In genomic region chr12:8636581-8636980, GRCh38 we compare ENCODE assay signal across 20 cellular contexts. TPM values are rescaled to one million over a fixed set of nuclear protein-coding genes. Genes with fewer than 3 reads are reported as not detected.
"Had no signal": no experiment of that assay in that cellular context is flagged by ENCODE, and none has a peak within 500 bp of the region (broad histone marks: within the 10 kb centered on the region; RNA-seq: fewer than 3 reads in every experiment).

No MANE protein-coding gene starts in this region.

- H3K27me3 ChIP-seq: brain microvascular endothelial cell, transverse colon had no signal

- H3K4me3 Mint-ChIP-seq: activated B cell treated with CpG ODN at 0.5 μM for 24 hours; activated CD4-positive, alpha-beta T cell treated with anti-CD3 and anti-CD28 coated beads, Interleukin-2, amount 10 ng/mL, durations not matched to agents 24 days and 14 days; activated naive CD8-positive, alpha-beta T cell treated with anti-CD3 and anti-CD28 coated beads, Interleukin-2, amount 10 ng/mL, durations not matched to agents 7 days and 5 days; naive thymus-derived CD8-positive, alpha-beta T cell had no signal

- H3K4me1 ChIP-seq: transverse colon had no signal

- ATAC-seq: mucosa of descending colon; naive thymus-derived CD8-positive, alpha-beta T cell had no signal

- H3K27me3 Mint-ChIP-seq: activated B cell treated with CpG ODN at 0.5 μM for 24 hours; activated naive CD8-positive, alpha-beta T cell treated with anti-CD3 and anti-CD28 coated beads, Interleukin-2, amount 10 ng/mL, durations not matched to agents 7 days and 5 days; naive thymus-derived CD8-positive, alpha-beta T cell had no signal

- H3K27ac Mint-ChIP-seq: activated B cell treated with CpG ODN at 0.5 μM for 24 hours; activated CD4-positive, alpha-beta T cell treated with anti-CD3 and anti-CD28 coated beads, Interleukin-2, amount 10 ng/mL, durations not matched to agents 24 days and 14 days; activated naive CD8-positive, alpha-beta T cell treated with anti-CD3 and anti-CD28 coated beads, Interleukin-2, amount 10 ng/mL, durations not matched to agents 7 days and 5 days had no signal

- H3K36me3 Mint-ChIP-seq: activated naive CD8-positive, alpha-beta T cell treated with anti-CD3 and anti-CD28 coated beads, Interleukin-2, amount 10 ng/mL, durations not matched to agents 7 days and 5 days; naive thymus-derived CD8-positive, alpha-beta T cell had no signal

- H3K36me3 ChIP-seq: brain microvascular endothelial cell, transverse colon had no signal

- H3K9me3 ChIP-seq: mucosa of descending colon, transverse colon had no signal

- H3K4me1 Mint-ChIP-seq: activated CD4-positive, alpha-beta T cell treated with anti-CD3 and anti-CD28 coated beads, Interleukin-2, amount 10 ng/mL, durations not matched to agents 24 days and 14 days; activated naive CD8-positive, alpha-beta T cell treated with anti-CD3 and anti-CD28 coated beads, Interleukin-2, amount 10 ng/mL, durations not matched to agents 7 days and 5 days; naive thymus-derived CD8-positive, alpha-beta T cell had no signal

- H3K27ac ChIP-seq: brain microvascular endothelial cell, skin epidermis, transverse colon had no signal

- H3K9me3 Mint-ChIP-seq: activated CD4-positive, alpha-beta T cell treated with anti-CD3 and anti-CD28 coated beads, Interleukin-2, amount 10 ng/mL, durations not matched to agents 24 days and 14 days had no signal

- H3K4me3 ChIP-seq: mucosa of descending colon, skin epidermis, transverse colon had no signal

- DNase-seq: activated B cell treated with CpG ODN at 0.5 μM for 24 hours; activated CD4-positive, alpha-beta T cell treated with anti-CD3 and anti-CD28 coated beads, Interleukin-2, amount 10 ng/mL, durations not matched to agents 24 days and 14 days; activated naive CD4-positive, alpha-beta T cell; activated naive CD8-positive, alpha-beta T cell treated with anti-CD3 and anti-CD28 coated beads, Interleukin-2, amount 10 ng/mL, durations not matched to agents 7 days and 5 days; anterior cingulate cortex; brain microvascular endothelial cell; cortex of kidney; effector CD4-positive, alpha-beta T cell; foreskin melanocyte; head of caudate nucleus; mammary epithelial cell; mucosa of descending colon; naive thymus-derived CD8-positive, alpha-beta T cell; stimulated activated CD4-positive, alpha-beta T cell treated with anti-CD3 and anti-CD28 coated beads, Interleukin-4, amount 100 ng/mL, for 24 hours; stimulated activated naive CD4-positive, alpha-beta T cell treated with Interleukin-2 at 50 U/mL for 16 hours; substantia nigra; T-helper 2 cell; transverse colon had no signal

RNA-seq across cellular contexts. Expression of gene AICDA, which starts 23.9 kb away (rescaled TPM):
- total RNA-seq: activated CD4-positive, alpha-beta T cell treated with anti-CD3 and anti-CD28 coated beads, Interleukin-2, amount 10 ng/mL, durations not matched to agents 24 days and 14 days; activated CD8-positive, alpha-beta memory T cell treated with anti-CD3 and anti-CD28 coated beads for 36 hours; activated naive CD8-positive, alpha-beta T cell treated with anti-CD3 and anti-CD28 coated beads, Interleukin-2, amount 10 ng/mL, durations not matched to agents 7 days and 5 days; mammary epithelial cell; mucosa of descending colon; naive thymus-derived CD8-positive, alpha-beta T cell; transverse colon had no signal
- polyA plus RNA-seq: mammary epithelial cell; naive thymus-derived CD8-positive, alpha-beta T cell had no signal

RNA-seq across cellular contexts. Expression of gene MFAP5, which starts 26.0 kb away (rescaled TPM):
- total RNA-seq: activated CD4-positive, alpha-beta T cell treated with anti-CD3 and anti-CD28 coated beads, Interleukin-2, amount 10 ng/mL, durations not matched to agents 24 days and 14 days; activated CD8-positive, alpha-beta memory T cell treated with anti-CD3 and anti-CD28 coated beads for 36 hours; activated naive CD8-positive, alpha-beta T cell treated with anti-CD3 and anti-CD28 coated beads, Interleukin-2, amount 10 ng/mL, durations not matched to agents 7 days and 5 days; naive thymus-derived CD8-positive, alpha-beta T cell had no signal
- polyA plus RNA-seq: naive thymus-derived CD8-positive, alpha-beta T cell had no signal
